In genomic region chr14:91315844-91316267, GRCh38 we compare ENCODE assay signal across 8 cellular contexts.
DNase-seq lines count a peak whose midpoint lies in the region; ATAC-seq and TF ChIP-seq lines count a peak whose summit lies in the region.

No MANE protein-coding gene starts in this region.

- intact Hi-C loops in activated CD4-positive, alpha-beta T cell treated with anti-CD3 and anti-CD28 coated beads for 36 hours (cut with DNase I, micrococcal nuclease): loop anchor here (1.0 to 5.0 kb wide), 5 partner anchors 13 to 721 kb away; partner anchors contain the start of genes PPP4R3A (in 1 of the 2) and RPS6KA5 (in 1 of the 2)
- intact Hi-C loops in upper lobe of right lung (cut with DNase I): no loop called here
- intact Hi-C loops in Calu3 (cut with micrococcal nuclease; ENCODE audit: unreplicated experiment): no loop called here

- H3K27me3 ChIP-seq in upper lobe of right lung: no peaks in the 10 kb centered on the region

- no peaks in the 10 kb centered on the region for H3K27me3 Mint-ChIP-seq in activated CD4-positive, alpha-beta T cell treated with anti-CD3 and anti-CD28 coated beads for 36 hours
- H3K27me3 Mint-ChIP-seq in immature natural killer cell (ENCODE audit: low read depth in 3 of 3) (peaks cover 9 to 68% (median 63%) of the 10 kb centered on the region in 3 donors), Calu3 (ENCODE audit: unreplicated experiment) (no peaks in the 10 kb centered on the region)

- peaks cover 29% of the 10 kb centered on the region for H3K36me3 ChIP-seq in upper lobe of right lung

- H3K4me1 Mint-ChIP-seq in activated CD4-positive, alpha-beta T cell treated with anti-CD3 and anti-CD28 coated beads for 36 hours: peaks cover 81% of the 10 kb centered on the region
- H3K4me1 Mint-ChIP-seq in immature natural killer cell (peaks cover 67 to 69% of the 10 kb centered on the region in 2 donors), Calu3 (ENCODE audit: low read depth, unreplicated experiment) (peaks cover 23% of the 10 kb centered on the region)

- peaks cover 76% of the 10 kb centered on the region for H3K36me3 Mint-ChIP-seq in activated CD4-positive, alpha-beta T cell treated with anti-CD3 and anti-CD28 coated beads for 36 hours (ENCODE audit: low read depth)
- H3K36me3 Mint-ChIP-seq in immature natural killer cell: peaks cover 28 to 66% (median 37%) of the 10 kb centered on the region in 3 donors
- H3K36me3 Mint-ChIP-seq in Calu3 (ENCODE audit: insufficient read depth, unreplicated experiment): peaks cover 39% of the 10 kb centered on the region

- POLR2A ChIA-PET in activated CD4-positive, alpha-beta T cell treated with anti-CD3 and anti-CD28 coated beads for 36 hours (lab: Charles Lee): interaction anchor here (1.4 kb wide), 1 partner anchor 100 kb away, joined by 6 read pairs; no protein-coding TSS in a partner anchor

- ATAC-seq in GM19351 (IDR thresholded peaks at IDR 0.05; ENCODE audit: unreplicated experiment): peak; percentile 78
- ATAC-seq in HG03432 (IDR thresholded peaks at IDR 0.05; ENCODE audit: unreplicated experiment): peak; percentile 90
- ATAC-seq in activated CD4-positive, alpha-beta T cell treated with anti-CD3 and anti-CD28 coated beads for 36 hours: peak; percentile 74
- peak; percentile 12 for ATAC-seq in upper lobe of right lung

- no peak overlapping the region for H3K4me3 ChIP-seq in upper lobe of right lung

- no TSS peak for BruUV-seq in Calu3 (replicated peaks; lab: Mats Ljungman, UMichigan)

- peak overlapping the region; percentile 96 for H3K27ac Mint-ChIP-seq in activated CD4-positive, alpha-beta T cell treated with anti-CD3 and anti-CD28 coated beads for 36 hours
- H3K27ac Mint-ChIP-seq in immature natural killer cell (peak overlapping the region; percentile 97 to 99 (median 98)), Calu3 (ENCODE audit: unreplicated experiment) (no peak overlapping the region)

- CTCF ChIA-PET in activated CD4-positive, alpha-beta T cell treated with anti-CD3 and anti-CD28 coated beads for 36 hours (lab: Charles Lee): interaction anchor here (0.6 to 15.0 kb wide), 6 partner anchors 7 to 126 kb away, joined by 3 to 177 read pairs (median 4); partner anchors contain the start of genes CCDC88C and GPR68
- CTCF ChIA-PET in Calu3 (lab: Charles Lee): no interaction called here

- TF ChIP-seq CTCF in upper lobe of right lung (IDR thresholded peaks at IDR 0.05): no peak
- TF ChIP-seq CTCF in Calu3 (IDR thresholded peaks at IDR 0.05; ENCODE audit: unreplicated experiment): no peak

- peaks cover 28% of the 10 kb centered on the region for H3K4me1 ChIP-seq in upper lobe of right lung

- no peak overlapping the region for H3K27ac ChIP-seq in upper lobe of right lung

- H3K4me3 Mint-ChIP-seq in activated CD4-positive, alpha-beta T cell treated with anti-CD3 and anti-CD28 coated beads for 36 hours: peak overlapping the region; percentile 56
- H3K4me3 Mint-ChIP-seq in immature natural killer cell: peak overlapping the region; percentile 66 to 80 (median 78)
- no peak overlapping the region for H3K4me3 Mint-ChIP-seq in Calu3 (ENCODE audit: low read depth, unreplicated experiment)

- peak; percentile 94 for DNase-seq in activated CD4-positive, alpha-beta T cell treated with anti-CD3 and anti-CD28 coated beads for 36 hours
- DNase-seq in immature natural killer cell (peak; percentile 91 to 92 (median 91)), upper lobe of right lung (no peak), Calu3 (no peak), NCI-H446 (lab: John Stamatoyannopoulos, UW) (no peak), NCI-H1417 treated with DMSO at 0.1 percent for 48 hours (lab: John Stamatoyannopoulos, UW) (no peak)

- no peaks in the 10 kb centered on the region for H3K9me3 ChIP-seq in upper lobe of right lung

- no peaks in the 10 kb centered on the region for H3K9me3 Mint-ChIP-seq in activated CD4-positive, alpha-beta T cell treated with anti-CD3 and anti-CD28 coated beads for 36 hours (ENCODE audit: low read depth)
- H3K9me3 Mint-ChIP-seq in immature natural killer cell (no peaks in the 10 kb centered on the region), Calu3 (ENCODE audit: low read depth, unreplicated experiment) (no peaks in the 10 kb centered on the region)

Comparison
In these comparisons a context has a peak if more than half of its experiments do, and no peak if none do; other contexts are left out.
1. ATAC-seq: peak in every context shown above with its lines; median percentile 90 in HG03432; 78 in GM19351; 74 in activated CD4-positive, alpha-beta T cell treated with anti-CD3 and anti-CD28 coated beads for 36 hours; 12 in upper lobe of right lung.
2. DNase-seq: peak in activated CD4-positive, alpha-beta T cell treated with anti-CD3 and anti-CD28 coated beads for 36 hours (single experiment) and immature natural killer cell (3 of 3); none in upper lobe of right lung (single experiment), Calu3 (single experiment), NCI-H446 (0 of 2) and NCI-H1417 treated with DMSO at 0.1 percent for 48 hours (single experiment).
3. intact Hi-C loops: an anchor here in activated CD4-positive, alpha-beta T cell treated with anti-CD3 and anti-CD28 coated beads for 36 hours (1.0 to 5.0 kb wide); none called in upper lobe of right lung and Calu3.